In the genomic region with DNA sequence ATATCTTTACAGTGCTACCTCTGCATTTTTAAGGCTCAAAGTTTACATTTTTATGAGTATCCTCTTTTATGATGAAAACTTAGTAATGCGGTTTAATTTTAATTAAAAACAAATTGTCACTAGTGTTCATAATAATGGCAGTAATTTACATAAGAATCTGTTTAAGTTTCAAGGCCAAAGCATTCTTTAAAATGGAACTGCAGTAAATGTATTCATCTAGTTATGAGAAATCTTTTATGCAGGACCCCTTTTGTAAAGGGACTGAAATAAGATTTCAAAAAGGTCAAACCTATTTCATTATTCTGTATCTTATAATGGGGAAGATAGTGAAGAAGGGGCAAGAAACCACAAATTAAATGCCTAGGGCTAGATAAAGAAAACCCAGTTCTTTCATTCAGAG, we compare ENCODE assay signal across 33 cellular contexts.
"Had no signal": no experiment of that assay in that cellular context is flagged by ENCODE, and none has a peak within 500 bp of the region (broad histone marks: within the 10 kb centered on the region; RNA-seq: fewer than 3 reads in every experiment).

No MANE protein-coding gene starts in this region.

- H3K27me3 ChIP-seq: ascending aorta, cardiac muscle cell, Peyer's patch, SJSA1 had no signal

- H3K36me3 ChIP-seq: ascending aorta, Peyer's patch, SJSA1, WERI-Rb-1 had no signal

- H3K4me3 Mint-ChIP-seq: activated CD4-positive, alpha-beta T cell treated with anti-CD3 and anti-CD28 coated beads, Interleukin-2, amount 10 ng/mL, durations not matched to agents 24 days and 14 days; activated CD8-positive, alpha-beta T cell treated with anti-CD3 and anti-CD28 coated beads, Interleukin-2, amount 10 ng/mL, durations not matched to agents 7 days and 5 days; activated naive CD4-positive, alpha-beta T cell treated with anti-CD3 and anti-CD28 coated beads, Interleukin-2, amount 50 U/mL, for 24 hours; activated naive CD8-positive, alpha-beta T cell treated with anti-CD3 and anti-CD28 coated beads, Interleukin-2, amount 10 ng/mL, durations not matched to agents 7 days and 5 days; activated T-cell treated with anti-CD3 and anti-CD28 coated beads, Interleukin-2, amount 50 U/mL, for 24 hours; central memory CD8-positive, alpha-beta T cell had no signal

- H3K4me1 ChIP-seq: Peyer's patch, SJSA1 had no signal

- H3K9me3 Mint-ChIP-seq: activated CD4-positive, alpha-beta T cell treated with anti-CD3 and anti-CD28 coated beads, Interleukin-2, amount 10 ng/mL, durations not matched to agents 24 days and 14 days; activated naive CD4-positive, alpha-beta T cell treated with anti-CD3 and anti-CD28 coated beads, Interleukin-2, amount 50 U/mL, for 24 hours; activated naive CD8-positive, alpha-beta T cell treated with anti-CD3 and anti-CD28 coated beads, Interleukin-2, amount 10 ng/mL, durations not matched to agents 7 days and 5 days; activated T-cell treated with anti-CD3 and anti-CD28 coated beads, Interleukin-2, amount 50 U/mL, for 24 hours; central memory CD8-positive, alpha-beta T cell had no signal

- DNase-seq: activated CD4-positive, alpha-beta T cell treated with anti-CD3 and anti-CD28 coated beads, Interleukin-2, amount 10 ng/mL, durations not matched to agents 24 days and 14 days; activated CD4-positive, alpha-beta T cell treated with anti-CD3 and anti-CD28 coated beads, Interleukin-2, amount 50 U/mL, for 4 hours; activated CD8-positive, alpha-beta T cell treated with anti-CD3 and anti-CD28 coated beads, Interleukin-2, amount 10 ng/mL, durations not matched to agents 7 days and 5 days; activated gamma-delta T cell; activated naive CD4-positive, alpha-beta T cell treated with Interleukin-2 at 50 U/mL for 16 hours; activated naive CD8-positive, alpha-beta T cell treated with anti-CD3 and anti-CD28 coated beads, Interleukin-2, amount 10 ng/mL, durations not matched to agents 7 days and 5 days; activated T-cell treated with anti-CD3 and anti-CD28 coated beads, Interleukin-2, amount 50 U/mL, for 24 hours; amygdala; NCI-H1048; NCI-H1105 treated with DMSO at 0.1 percent for 48 hours; NCI-H1436; NCI-H1694 treated with DMSO at 0.1 percent for 48 hours; NCI-H2029 treated with DMSO at 0.1 percent for 48 hours; NCI-H2107; NCI-H2171; NCI-H510A; NCI-H526; NCI-H748 treated with DMSO at 0.1 percent for 48 hours; NK-92 treated with Interleukin-12 subunit alpha and Interleukin-12 subunit beta, amount 100 ng/mL, for 24 hours; PC-3; Peyer's patch; RPMI8226; SHP77 treated with DMSO at 0.1 percent for 48 hours; SW 1271; T1000; WERI-Rb-1 had no signal

- H3K4me3 ChIP-seq: ascending aorta, cardiac muscle cell, Peyer's patch, SJSA1 had no signal

- H3K4me1 Mint-ChIP-seq: activated CD4-positive, alpha-beta T cell treated with anti-CD3 and anti-CD28 coated beads, Interleukin-2, amount 10 ng/mL, durations not matched to agents 24 days and 14 days; activated naive CD8-positive, alpha-beta T cell treated with anti-CD3 and anti-CD28 coated beads, Interleukin-2, amount 10 ng/mL, durations not matched to agents 7 days and 5 days had no signal

- H3K27me3 Mint-ChIP-seq: activated CD4-positive, alpha-beta T cell treated with anti-CD3 and anti-CD28 coated beads, Interleukin-2, amount 10 ng/mL, durations not matched to agents 24 days and 14 days; activated naive CD4-positive, alpha-beta T cell treated with anti-CD3 and anti-CD28 coated beads, Interleukin-2, amount 50 U/mL, for 24 hours; activated naive CD8-positive, alpha-beta T cell treated with anti-CD3 and anti-CD28 coated beads, Interleukin-2, amount 10 ng/mL, durations not matched to agents 7 days and 5 days; activated T-cell treated with anti-CD3 and anti-CD28 coated beads, Interleukin-2, amount 50 U/mL, for 24 hours; central memory CD8-positive, alpha-beta T cell had no signal

- H3K27ac ChIP-seq: ascending aorta, cardiac muscle cell, Peyer's patch, SJSA1, WERI-Rb-1 had no signal

- H3K27ac Mint-ChIP-seq: activated CD4-positive, alpha-beta T cell treated with anti-CD3 and anti-CD28 coated beads, Interleukin-2, amount 10 ng/mL, durations not matched to agents 24 days and 14 days; activated CD8-positive, alpha-beta T cell treated with anti-CD3 and anti-CD28 coated beads, Interleukin-2, amount 10 ng/mL, durations not matched to agents 7 days and 5 days; activated naive CD8-positive, alpha-beta T cell treated with anti-CD3 and anti-CD28 coated beads, Interleukin-2, amount 10 ng/mL, durations not matched to agents 7 days and 5 days; activated T-cell treated with anti-CD3 and anti-CD28 coated beads, Interleukin-2, amount 50 U/mL, for 24 hours; activated T-helper 2 cell treated with anti-CD3 and anti-CD28 coated beads, Interferon-gamma antibody, Interleukin-2, Interleukin-4, amounts not matched to agents 10 μg/mL and 5 μg/mL and 100 μg/mL, durations not matched to agents 14 hours and 24 hours and 36 hours had no signal

- ATAC-seq: activated CD8-positive, alpha-beta T cell treated with anti-CD3 and anti-CD28 coated beads, Interleukin-2, amount 10 ng/mL, durations not matched to agents 7 days and 5 days; PC-3; SK-N-SH treated with all-trans-retinoic acid at 6 μM for 48 hours had no signal

- H3K9me3 ChIP-seq: ascending aorta, Peyer's patch, SJSA1 had no signal
